13 cellular contexts compared by ENCODE assay signal in genomic region chr12:44286336-44286735, GRCh38.
A peak's percentile ranks its signal among the peaks of the same experiment; 100 is the strongest.
DNase-seq lines count a peak whose midpoint lies in the region; ATAC-seq and TF ChIP-seq lines count a peak whose summit lies in the region.
"Had no signal": no experiment of that assay in that cellular context is flagged by ENCODE, and none has a peak within 500 bp of the region (broad histone marks: within the 10 kb centered on the region; RNA-seq: fewer than 3 reads in every experiment).

No MANE protein-coding gene starts in this region.

- no peak overlapping the region for H3K4me3 ChIP-seq in upper lobe of right lung
- H3K4me3 ChIP-seq: thyroid gland had no signal

- ATAC-seq in GM18519 (IDR thresholded peaks at IDR 0.05; ENCODE audit: low FRiP score, unreplicated experiment) (peak; percentile 85), HG02885 (IDR thresholded peaks at IDR 0.05; ENCODE audit: poor library complexity, unreplicated experiment) (peak; percentile 59), HG02678 (IDR thresholded peaks at IDR 0.05; ENCODE audit: unreplicated experiment) (no peak), upper lobe of right lung (no peak)

- H3K27ac ChIP-seq in RWPE1 (no peak overlapping the region), upper lobe of right lung (no peak overlapping the region)
- H3K27ac ChIP-seq: thyroid gland had no signal

- DNase-seq in RWPE1 (ENCODE audit: low spot score) (peak; percentile 1), kidney tubule cell (ENCODE audit: low spot score) (peak; percentile 37), upper lobe of right lung (no peak), DMS114 treated with DMSO at 0.1 percent for 48 hours (lab: John Stamatoyannopoulos, UW; ENCODE audit: unreplicated experiment) (no peak), iPS-NIHi11 (ENCODE audit: low spot score) (no peak)
- DNase-seq: activated CD4-positive, alpha-beta T cell treated with anti-CD3 and anti-CD28 coated beads, Interleukin-2, amount 10 ng/mL, durations not matched to agents 24 days and 14 days; central memory CD4-positive, alpha-beta T cell; NCI-H774; stimulated activated CD4-positive, alpha-beta T cell treated with anti-CD3 and anti-CD28 coated beads, Interleukin-1b, Interleukin-23, amount 100 ng/mL, for 48 hours; thyroid gland had no signal

- POLR2A ChIA-PET in RWPE1 (lab: Yijun Ruan, JAX; ENCODE audit: low non-redundant PET): no interaction called here

- no peaks in the 10 kb centered on the region for H3K27me3 ChIP-seq in upper lobe of right lung
- H3K27me3 ChIP-seq: thyroid gland had no signal

- intact Hi-C loops in upper lobe of right lung (cut with DNase I): no loop called here

- TF ChIP-seq CTCF in RWPE1 (conservative IDR thresholded peaks at IDR 0.05; ENCODE audit: low read depth): no peak
- TF ChIP-seq CTCF in upper lobe of right lung (IDR thresholded peaks at IDR 0.05): no peak

- H3K9me3 ChIP-seq in upper lobe of right lung: no peaks in the 10 kb centered on the region
- H3K9me3 ChIP-seq: thyroid gland had no signal

- CTCF ChIA-PET in RWPE1 (lab: Yijun Ruan, JAX): no interaction called here

- H3K4me1 ChIP-seq in upper lobe of right lung: no peaks in the 10 kb centered on the region
- H3K4me1 ChIP-seq: thyroid gland had no signal

- no peaks in the 10 kb centered on the region for H3K36me3 ChIP-seq in upper lobe of right lung
- H3K36me3 ChIP-seq: thyroid gland had no signal

Comparison
In these comparisons a context has a peak if more than half of its experiments do, and no peak if none do; other contexts are left out.
1. ATAC-seq: peak in GM18519 (single experiment) and HG02885 (single experiment); none in HG02678 (single experiment) and upper lobe of right lung (single experiment).
2. DNase-seq: peak in RWPE1 (single experiment) and kidney tubule cell (single experiment); none in upper lobe of right lung (single experiment), DMS114 treated with DMSO at 0.1 percent for 48 hours (single experiment) and iPS-NIHi11 (single experiment).